Comparison of ENCODE assay signal across 1 cellular context in genomic region chr6:119521251-119521650, GRCh38.
TF ChIP-seq lines count a peak whose summit lies in the region.

No MANE protein-coding gene starts in this region.

TF ChIP-seq in GM23338, 12 proteins besides CTCF, POLR2A, EP300 and RAD21 (continued from another document):
- TF ChIP-seq REST (IDR thresholded peaks at IDR 0.05; ENCODE audit: unreplicated experiment) = no peak
TF ChIP-seq in GM23338: peak in this region for 0.
